In genomic region chr14:45705954-45706353, GRCh38 we compare ENCODE assay signal across 30 cellular contexts.
"Had no signal": no experiment of that assay in that cellular context is flagged by ENCODE, and none has a peak within 500 bp of the region (broad histone marks: within the 10 kb centered on the region; RNA-seq: fewer than 3 reads in every experiment).

No MANE protein-coding gene starts in this region.

- DNase-seq: activated CD4-positive, alpha-beta T cell treated with anti-CD3 and anti-CD28 coated beads for 48 hours; activated CD4-positive, alpha-beta T cell treated with anti-CD3 and anti-CD28 coated beads, Interleukin-2, amount 50 U/mL, for 48 hours; activated CD4-positive, CD25-positive, alpha-beta regulatory T cell treated with anti-CD3 and anti-CD28 coated beads, Interleukin-2, amount 50 U/mL, for 72 hours; activated CD8-positive, alpha-beta memory T cell treated with anti-CD3 and anti-CD28 coated beads, Interleukin-2, amount 10 ng/mL, durations not matched to agents 7 days and 5 days; activated effector memory CD4-positive, alpha-beta T cell treated with Interleukin-2 at 50 U/mL for 16 hours; activated naive CD4-positive, alpha-beta T cell; activated T-cell treated with anti-CD3 and anti-CD28 coated beads, Interleukin-2, amount 50 U/mL, for 24 hours; aorta; caudate nucleus; MG63; MV-4-11; NCI-H1092 treated with DMSO at 0.1 percent for 48 hours; NCI-H1417 treated with DMSO at 0.1 percent for 48 hours; NCI-H1694 treated with DMSO at 0.1 percent for 48 hours; NCI-H2081; NCI-H2171; NCI-H2227 treated with DMSO at 0.1 percent for 48 hours; NCI-H446 treated with DMSO at 0.1 percent for 48 hours; NCI-H524 treated with DMSO at 0.1 percent for 48 hours; NCI-H748 treated with DMSO at 0.1 percent for 48 hours; NK-92 treated with Interleukin-12 subunit alpha and Interleukin-12 subunit beta, amount 100 ng/mL, for 24 hours; OCI-M1; Peyer's patch; Right ventricle myocardium superior; T-helper 17 cell; T-helper 9 cell had no signal

- ATAC-seq: activated CD8-positive, alpha-beta memory T cell treated with anti-CD3 and anti-CD28 coated beads, Interleukin-2, amount 10 ng/mL, durations not matched to agents 7 days and 5 days; T-helper 17 cell; WTC11 had no signal

- H3K27me3 ChIP-seq: breast epithelium, MG63, Peyer's patch, SJSA1 had no signal

- H3K36me3 ChIP-seq: breast epithelium, MG63, Peyer's patch, SJSA1 had no signal

- H3K9me3 ChIP-seq: breast epithelium, MG63, Peyer's patch, SJSA1 had no signal

- H3K27ac ChIP-seq: breast epithelium, Peyer's patch, RWPE1, SJSA1 had no signal

- H3K4me1 ChIP-seq: breast epithelium, Peyer's patch, SJSA1 had no signal

- H3K4me3 ChIP-seq: breast epithelium, MG63, Peyer's patch, SJSA1 had no signal
